Comparison of ENCODE assay signal across 1 cellular context in the genomic region with DNA sequence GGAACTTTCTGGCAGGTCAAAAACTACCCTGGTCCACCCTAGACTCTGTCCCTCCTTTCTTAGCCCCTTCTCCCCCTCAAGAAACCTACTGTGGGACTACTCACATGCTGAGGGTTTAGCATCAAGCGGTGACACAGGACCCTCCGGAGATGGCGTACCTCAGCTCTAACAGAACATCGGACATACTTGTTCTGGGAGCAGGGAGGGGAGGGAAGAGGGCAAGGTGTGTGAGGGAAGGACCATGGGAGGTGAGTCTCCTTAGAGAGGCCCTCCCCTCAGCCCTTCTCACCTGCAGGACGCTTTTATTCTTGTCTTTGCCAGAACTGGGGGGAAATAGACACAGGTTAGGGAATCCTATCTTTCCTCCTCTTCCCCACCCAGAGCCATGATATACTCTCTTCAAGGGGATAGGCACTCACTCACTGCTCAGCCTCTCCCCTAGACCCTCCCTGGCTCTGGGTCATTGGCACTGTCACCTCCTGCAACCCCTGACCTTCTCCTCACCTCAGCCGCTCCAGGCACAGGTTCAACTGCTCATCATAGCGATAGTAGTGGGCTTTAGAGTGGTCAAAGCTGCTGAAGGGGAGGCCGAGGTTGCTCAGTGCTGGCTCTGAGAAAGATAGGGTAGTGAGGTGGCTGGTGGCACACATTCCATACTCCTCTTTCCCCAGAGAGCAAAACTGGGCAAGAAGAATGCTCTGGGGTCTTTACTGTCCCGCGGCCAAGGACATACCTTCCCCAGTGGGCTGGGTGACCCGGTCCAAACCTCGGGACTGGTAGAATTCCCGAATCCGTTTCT.
TF ChIP-seq lines count a peak whose summit lies in the region.

No MANE protein-coding gene starts in this region.

TF ChIP-seq in IMR-90, 13 proteins besides CTCF, POLR2A, EP300 and RAD21:
- TF ChIP-seq RFX5 (IDR thresholded peaks at IDR 0.05; ENCODE audit: low read depth, low read length) = no peak
- no peak for TF ChIP-seq RCOR1 (IDR thresholded peaks at IDR 0.05; ENCODE audit: insufficient replicate concordance, low read length)
- TF ChIP-seq NFE2L2 (IDR thresholded peaks at IDR 0.05; ENCODE audit: low read depth, low read length) = no peak
- TF ChIP-seq FOS (IDR thresholded peaks at IDR 0.05; ENCODE audit: low read depth, low read length) = no peak
- TF ChIP-seq MAZ (IDR thresholded peaks at IDR 0.05; ENCODE audit: borderline replicate concordance, low read depth, low read length) = no peak
- no peak for TF ChIP-seq BHLHE40 (IDR thresholded peaks at IDR 0.05; ENCODE audit: low read depth, low read length)
- no peak for TF ChIP-seq USF2 (IDR thresholded peaks at IDR 0.05; ENCODE audit: low read depth, low read length)
- TF ChIP-seq CEBPB (IDR thresholded peaks at IDR 0.05; ENCODE audit: low read depth, low read length) = no peak
- no peak for TF ChIP-seq MXI1 (IDR thresholded peaks at IDR 0.05; ENCODE audit: borderline replicate concordance, low read depth, low read length)
- no peak for TF ChIP-seq SMC3 (IDR thresholded peaks at IDR 0.05; ENCODE audit: low read depth, low read length)
- no peak for TF ChIP-seq MAFK (IDR thresholded peaks at IDR 0.05; ENCODE audit: low read depth, low read length)
- TF ChIP-seq CHD1 (IDR thresholded peaks at IDR 0.05; ENCODE audit: low read depth, low read length) = no peak
- TF ChIP-seq, protein P1, sequence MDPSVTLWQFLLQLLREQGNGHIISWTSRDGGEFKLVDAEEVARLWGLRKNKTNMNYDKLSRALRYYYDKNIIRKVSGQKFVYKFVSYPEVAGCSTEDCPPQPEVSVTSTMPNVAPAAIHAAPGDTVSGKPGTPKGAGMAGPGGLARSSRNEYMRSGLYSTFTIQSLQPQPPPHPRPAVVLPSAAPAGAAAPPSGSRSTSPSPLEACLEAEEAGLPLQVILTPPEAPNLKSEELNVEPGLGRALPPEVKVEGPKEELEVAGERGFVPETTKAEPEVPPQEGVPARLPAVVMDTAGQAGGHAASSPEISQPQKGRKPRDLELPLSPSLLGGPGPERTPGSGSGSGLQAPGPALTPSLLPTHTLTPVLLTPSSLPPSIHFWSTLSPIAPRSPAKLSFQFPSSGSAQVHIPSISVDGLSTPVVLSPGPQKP (IDR thresholded peaks at IDR 0.05; ENCODE audit: borderline replicate concordance, low read depth, low read length) = no peak
